In genomic region chr16:47013172-47013571, GRCh38 we compare ENCODE assay signal across 2 cellular contexts.
A peak's percentile ranks its signal among the peaks of the same experiment; 100 is the strongest.
TF ChIP-seq lines count a peak whose summit lies in the region.

No MANE protein-coding gene starts in this region.

TF ChIP-seq in HepG2, 621 proteins besides CTCF, POLR2A, EP300 and RAD21:
- no peak for TF ChIP-seq ZBTB43 (CRISPR knock-in tag; conservative IDR thresholded peaks at IDR 0.05)
- no peak for TF ChIP-seq ZBTB40 (IDR thresholded peaks at IDR 0.05)
- peak; percentile 84; the same call in 1 of the 2 replicates for TF ChIP-seq ZBTB40 (CRISPR knock-in tag; IDR thresholded peaks at IDR 0.05)

TF ChIP-seq in GM12878, 131 proteins besides CTCF, POLR2A, EP300 and RAD21:
- peak; percentile 66; the same call in 1 of the 2 replicates for TF ChIP-seq ZBTB40 (IDR thresholded peaks at IDR 0.05; ENCODE audit: borderline replicate concordance)
- no peak for TF ChIP-seq CBX5 (IDR thresholded peaks at IDR 0.05; ENCODE audit: low read depth)
